ENCODE assay signal across 23 cellular contexts in the genomic region with DNA sequence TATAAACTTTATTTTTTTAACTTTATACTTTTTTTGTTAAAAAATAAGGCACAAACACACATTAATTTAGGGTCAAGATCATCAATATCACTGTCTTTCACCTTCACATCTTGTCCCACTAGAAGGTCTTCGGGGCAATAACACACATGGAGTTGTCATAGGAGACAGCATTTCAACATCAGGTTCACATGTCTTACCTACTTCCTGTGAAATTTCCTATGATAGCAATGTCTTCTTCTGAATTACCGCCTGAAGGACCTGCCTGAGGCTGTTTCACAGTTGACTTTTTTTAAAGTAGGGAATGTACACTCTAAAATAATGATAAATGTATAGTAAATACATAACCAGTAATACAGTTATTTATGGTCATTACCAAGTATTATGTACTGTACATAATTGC.
"Had no signal": no experiment of that assay in that cellular context is flagged by ENCODE, and none has a peak within 500 bp of the region (broad histone marks: within the 10 kb centered on the region; RNA-seq: fewer than 3 reads in every experiment).

No MANE protein-coding gene starts in this region.

- H3K9me3 ChIP-seq: stomach, suprapubic skin, testis, thoracic aorta, thyroid gland, tibial artery, upper lobe of left lung, upper lobe of right lung, uterus, vagina had no signal

- H3K4me1 ChIP-seq: stomach, suprapubic skin, testis, tibial nerve, transverse colon, upper lobe of left lung, upper lobe of right lung, uterus, vagina had no signal

- H3K27ac ChIP-seq: stomach, suprapubic skin, testis, thoracic aorta, thyroid gland, tibial artery, tibial nerve, transverse colon, upper lobe of left lung, upper lobe of right lung, uterus, vagina had no signal

- H3K27me3 ChIP-seq: stomach, suprapubic skin, testis, thyroid gland, tibial artery, tibial nerve, transverse colon, upper lobe of left lung, upper lobe of right lung, uterus, vagina had no signal

- DNase-seq: stimulated activated CD4-positive, alpha-beta T cell treated with anti-CD3 and anti-CD28 coated beads, Interleukin-2, amount 100 ng/mL, for 48 hours; stimulated activated CD4-positive, alpha-beta T cell treated with anti-CD3 and anti-CD28 coated beads, Interleukin-4, amount 100 ng/mL, for 1 hour; stimulated activated CD4-positive, alpha-beta T cell treated with anti-CD3 and anti-CD28 coated beads, Interleukin-4, amount 100 ng/mL, for 24 hours; stimulated activated CD4-positive, alpha-beta T cell treated with anti-CD3 and anti-CD28 coated beads, Interleukin-4, amount 100 ng/mL, for 4 hours; stimulated activated CD8-positive, alpha-beta memory T cell treated with anti-CD3 and anti-CD28 coated beads, Interleukin-4, amount 100 ng/mL, for 48 hours; stimulated activated naive B cell treated with anti-CD40 and anti-IgM and Interleukin-4, amounts not matched to agents 10 μg/mL and 1 μg/mL and 100 μg/mL, for 72 hours; stimulated activated naive CD4-positive, alpha-beta T cell; stimulated activated naive CD4-positive, alpha-beta T cell treated with Interleukin-2 at 50 U/mL for 16 hours; stimulated activated naive CD8-positive, alpha-beta T cell treated with anti-CD3 and anti-CD28 coated beads, Interleukin-15, amount 100 ng/mL, for 72 hours; stimulated activated naive CD8-positive, alpha-beta T cell treated with anti-CD3 and anti-CD28 coated beads, Interleukin-15, Interleukin-2, amounts not matched to agents 100 U/mL and 50 U/mL, for 24 hours; stomach; substantia nigra; testis; thyroid gland; tibial artery; transverse colon; upper lobe of left lung; upper lobe of right lung; uterus had no signal

- H3K4me3 ChIP-seq: stomach, suprapubic skin, testis, thoracic aorta, thyroid gland, tibial artery, tibial nerve, transverse colon, upper lobe of left lung, upper lobe of right lung, uterus, vagina had no signal

- H3K36me3 ChIP-seq: stomach, suprapubic skin, thoracic aorta, thyroid gland, tibial artery, tibial nerve, transverse colon, upper lobe of left lung, upper lobe of right lung, uterus, vagina had no signal
